8 cellular contexts compared by ENCODE assay signal in the genomic region with DNA sequence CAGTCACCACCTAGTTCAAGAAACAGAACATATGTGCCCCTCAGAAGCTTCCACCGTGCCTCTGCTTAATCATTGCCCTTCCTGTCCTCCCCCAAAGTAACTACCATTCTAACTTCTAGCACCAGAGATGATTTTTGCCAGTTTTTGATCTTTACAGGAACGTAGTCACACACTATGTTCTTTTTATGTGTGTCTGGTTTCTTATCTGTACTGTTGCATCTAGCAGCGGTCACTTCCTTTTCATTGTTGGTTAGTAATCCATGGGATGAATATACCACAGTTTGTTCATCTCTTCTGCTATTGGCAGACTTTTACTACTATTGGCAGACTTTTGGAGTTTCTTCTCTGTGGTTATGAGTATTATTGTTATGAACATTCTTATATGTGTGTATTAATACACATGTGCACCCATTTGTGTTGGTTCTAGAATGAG. TPM values are rescaled to one million over a fixed set of nuclear protein-coding genes. Genes with fewer than 3 reads are reported as not detected.
DNase-seq lines count a peak whose midpoint lies in the region; ATAC-seq and TF ChIP-seq lines count a peak whose summit lies in the region.
"Had no signal": no experiment of that assay in that cellular context is flagged by ENCODE, and none has a peak within 500 bp of the region (broad histone marks: within the 10 kb centered on the region; RNA-seq: fewer than 3 reads in every experiment).

No MANE protein-coding gene starts in this region.

- no peak for TF ChIP-seq EP300 in ovary (IDR thresholded peaks at IDR 0.05)

- H3K4me3 Mint-ChIP-seq in chondrocyte (ENCODE audit: unreplicated experiment) = no peak overlapping the region

- ATAC-seq in RWPE2 (ENCODE audit: low read depth) (no peak), psoas muscle (no peak)

- H3K27me3 ChIP-seq in RWPE2 (ENCODE audit: insufficient read depth, poor library complexity, severe bottlenecking) = no peaks in the 10 kb centered on the region
- no peaks in the 10 kb centered on the region for H3K27me3 ChIP-seq in psoas muscle (ENCODE audit: insufficient read depth in 3 of 3, low read length in 2 of 3)
- no peaks in the 10 kb centered on the region for H3K27me3 ChIP-seq in ovary
- no peaks in the 10 kb centered on the region for H3K27me3 ChIP-seq in testis

- H3K27ac Mint-ChIP-seq in chondrocyte (ENCODE audit: unreplicated experiment) = peak overlapping the region; percentile 19

- H3K4me1 ChIP-seq in RWPE2 (ENCODE audit: insufficient read depth, poor library complexity, severe bottlenecking) = peaks cover 22% of the 10 kb centered on the region
- H3K4me1 ChIP-seq in psoas muscle = peaks cover 41% of the 10 kb centered on the region
- H3K4me1 ChIP-seq in ovary (ENCODE audit: insufficient read depth) = peaks cover 9% of the 10 kb centered on the region
- H3K4me1 ChIP-seq in testis = peaks cover 15% of the 10 kb centered on the region

- H3K4me1 Mint-ChIP-seq in chondrocyte (ENCODE audit: low read depth) = peaks cover 51% of the 10 kb centered on the region

- peak; percentile 27 for DNase-seq in ELR (ENCODE audit: low read depth)
- DNase-seq in RWPE2 (ENCODE audit: low spot score) = no peak
- DNase-seq in chondrocyte (ENCODE audit: low spot score) = no peak
- DNase-seq in psoas muscle = no peak
- no peak for DNase-seq in ovary
- no peak for DNase-seq in UCSD-AML1 (lab: John Stamatoyannopoulos, UW; ENCODE audit: unreplicated experiment)
- DNase-seq in testis = no peak
- DNase-seq: NCI-H2081 had no signal

- intact Hi-C loops in psoas muscle (cut with DNase I) (no loop called here), ovary (cut with DNase I) (no loop called here), testis (cut with DNase I; ENCODE audit: low total_unique reads) (no loop called here)

- no peaks in the 10 kb centered on the region for H3K27me3 Mint-ChIP-seq in chondrocyte (ENCODE audit: low read depth)

- H3K36me3 ChIP-seq in RWPE2 (ENCODE audit: low read depth) (peaks cover 75% of the 10 kb centered on the region), psoas muscle (ENCODE audit: insufficient read depth in 1 of 2, low read depth in 1 of 2) (peaks cover 2 to 18% of the 10 kb centered on the region in 2 donors), ovary (no peaks in the 10 kb centered on the region), testis (ENCODE audit: low read depth, missing control alignments) (no peaks in the 10 kb centered on the region)

- TF ChIP-seq CTCF in RWPE2 (IDR thresholded peaks at IDR 0.05; ENCODE audit: poor library complexity, severe bottlenecking) (no peak), chondrocyte (IDR thresholded peaks at IDR 0.05) (no peak), psoas muscle (IDR thresholded peaks at IDR 0.05) (no peak), ovary (IDR thresholded peaks at IDR 0.05) (no peak), testis (IDR thresholded peaks at IDR 0.05) (no peak)

- no peak overlapping the region for H3K4me3 ChIP-seq in RWPE2 (ENCODE audit: severe bottlenecking)
- H3K4me3 ChIP-seq in psoas muscle = no peak overlapping the region
- H3K4me3 ChIP-seq in ovary = no peak overlapping the region
- H3K4me3 ChIP-seq in testis = no peak overlapping the region

- H3K36me3 Mint-ChIP-seq in chondrocyte (ENCODE audit: low read depth) = peaks cover 19% of the 10 kb centered on the region

- H3K27ac ChIP-seq in RWPE2 (ENCODE audit: poor library complexity, severe bottlenecking) (peak overlapping the region; percentile 12), psoas muscle (peak overlapping the region; percentile 74), ovary (no peak overlapping the region), testis (no peak overlapping the region)

- TF ChIP-seq POLR2A in ovary (IDR thresholded peaks at IDR 0.05) (no peak), testis (IDR thresholded peaks at IDR 0.05) (no peak)

- 74 to 85% (median 76%) methylated on average over 3 of the region's 3 CpGs for WGBS in psoas muscle, 3 donors
- WGBS in ovary, 3 donors = 76 to 80% (median 79%) methylated on average over 3 of the region's 3 CpGs
- 50 to 62% methylated on average over 3 of the region's 3 CpGs for WGBS in testis, 2 donors

- H3K9me3 Mint-ChIP-seq in chondrocyte (ENCODE audit: low read depth) = peaks cover 6% of the 10 kb centered on the region

- H3K9me3 ChIP-seq in RWPE2 (ENCODE audit: severe bottlenecking) (no peaks in the 10 kb centered on the region), psoas muscle (no peaks in the 10 kb centered on the region), ovary (no peaks in the 10 kb centered on the region), testis (no peaks in the 10 kb centered on the region)

RNA-seq across cellular contexts. Expression of gene SPECC1L, which starts 34.6 kb away (rescaled TPM):
- total RNA-seq in chondrocyte = 78.7 to 92.6 TPM (median 91.3 TPM) in 3 replicates
- 10 to 100 TPM; 23.6 to 29.9 (median 28.5) TPM for total RNA-seq in psoas muscle
- 10 to 100 TPM in 1 of 3 donors, 1 to 10 TPM in 2; 6.8 to 17.6 (median 7.8) TPM for polyA plus RNA-seq in psoas muscle
- 10 to 100 TPM; 22.3 to 94.4 (median 67.9) TPM for total RNA-seq in ovary
- 10 to 100 TPM; 19.3 to 47.2 TPM for polyA plus RNA-seq in ovary
- total RNA-seq in testis = 10 to 100 TPM; 82.3 to 83.6 TPM
- polyA plus RNA-seq in testis (ENCODE audit: insufficient read depth, low read depth, low replicate concordance) = 70.0 TPM

Comparison
In these comparisons a context has a peak if more than half of its experiments do, and no peak if none do; other contexts are left out.
1. H3K27ac ChIP-seq: peak in RWPE2 (single experiment) and psoas muscle (single experiment); none in ovary (0 of 2) and testis (0 of 2).